Comparison of ENCODE assay signal across 11 cellular contexts in genomic region chr22:20435436-20436308, GRCh38. TPM values are rescaled to one million over a fixed set of nuclear protein-coding genes. Genes with fewer than 3 reads are reported as not detected.
DNase-seq lines count a peak whose midpoint lies in the region; ATAC-seq and TF ChIP-seq lines count a peak whose summit lies in the region.
"Had no signal": no experiment of that assay in that cellular context is flagged by ENCODE, and none has a peak within 500 bp of the region (broad histone marks: within the 10 kb centered on the region; RNA-seq: fewer than 3 reads in every experiment).

No MANE protein-coding gene starts in this region.

- in situ Hi-C loops in IMR-90 (cut with MboI; ENCODE audit: low sequenced_read_pairs) = no loop called here

- H3K4me1 Mint-ChIP-seq in nephron progenitor cell = peaks cover 36% of the 10 kb centered on the region

- H3K56ac ChIP-seq in IMR-90 (ENCODE audit: extremely low read depth, insufficient read depth, low read length) = peak overlapping the region; percentile 16; the same call in 1 of the 2 replicates

- no peak for TF ChIP-seq CTCF in A673 (conservative IDR thresholded peaks at IDR 0.05; ENCODE audit: low read depth, low read length)
- TF ChIP-seq CTCF in IMR-90 (conservative IDR thresholded peaks at IDR 0.05; ENCODE audit: low read depth, low read length) = no peak
- TF ChIP-seq CTCF in nephron progenitor cell (IDR thresholded peaks at IDR 0.05) = no peak

- H3K36me3 Mint-ChIP-seq in nephron progenitor cell (ENCODE audit: low read depth) = peaks cover 4% of the 10 kb centered on the region

- H3K36me3 ChIP-seq in A673 (ENCODE audit: insufficient read depth, low read length, poor library complexity, severe bottlenecking) (no peaks in the 10 kb centered on the region), IMR-90 (ENCODE audit: control insufficient read depth, insufficient read depth, low read length) (peaks cover 7% of the 10 kb centered on the region; the same call in 1 of the 2 replicates)

- peak overlapping the region; percentile 6 for H2BK20ac ChIP-seq in IMR-90 (ENCODE audit: low read depth, low read length)

- peak overlapping the region; percentile 79 for H4K91ac ChIP-seq in IMR-90 (ENCODE audit: insufficient read depth, low read depth, low read length)

- peak overlapping the region; percentile 93 for H3K4ac ChIP-seq in IMR-90 (ENCODE audit: low read depth, low read length)

- H3K23ac ChIP-seq in IMR-90 (ENCODE audit: low read depth, low read length) = peak overlapping the region; percentile 48

- H3K27me3 ChIP-seq in A673 (replicated peaks; ENCODE audit: insufficient read depth, low read depth, low read length, poor library complexity) (peaks cover 10% of the 10 kb centered on the region), IMR-90 (ENCODE audit: control insufficient read depth, insufficient read depth, low read length) (no peaks in the 10 kb centered on the region)

- POLR2A ChIA-PET in A673 (lab: Charles Lee; ENCODE audit: low non-redundant PET) (no interaction called here), IMR-90 (lab: Charles Lee; ENCODE audit: unreplicated experiment) (no interaction called here)

- peak overlapping the region; percentile 61 for H2BK120ac ChIP-seq in IMR-90 (ENCODE audit: low read depth, low read length)

- DNase-seq in A673 (ENCODE audit: low spot score) = no peak
- DNase-seq in IMR-90 = no peak
- peak; percentile 18 for DNase-seq in epidermal melanocyte (ENCODE audit: insufficient read length, low spot score)
- DNase-seq in nephron progenitor cell = no peak
- DNase-seq in activated CD4-positive, CD25-positive, alpha-beta regulatory T cell treated with anti-CD3 and anti-CD28 coated beads, Interleukin-2, amount 50 U/mL, for 72 hours = no peak
- DNase-seq in occipital lobe (lab: John Stamatoyannopoulos, UW) = no peak
- DNase-seq in NK-92 (lab: John Stamatoyannopoulos, UW; ENCODE audit: unreplicated experiment) = no peak
- no peak for DNase-seq in activated T-cell treated with anti-CD3 and anti-CD28 coated beads, Interleukin-2, amount 50 U/mL, for 48 hours
- DNase-seq: left colon, NCI-H2029 treated with DMSO at 0.1 percent for 48 hours had no signal

- TF ChIP-seq RAD21 in IMR-90 (IDR thresholded peaks at IDR 0.05; ENCODE audit: low read length) = no peak

- H3K14ac ChIP-seq in IMR-90 (replicated peaks; ENCODE audit: low read depth, low read length) = peak overlapping the region; percentile 72

- peak overlapping the region; percentile 49 for H3K4me3 ChIP-seq in A673 (ENCODE audit: low read depth, low read length, poor library complexity, severe bottlenecking)
- H3K4me3 ChIP-seq in IMR-90 (ENCODE audit: insufficient read depth, low read depth, low read length) = peak overlapping the region; percentile 90

- TF ChIP-seq POLR2A in IMR-90 (IDR thresholded peaks at IDR 0.05; ENCODE audit: low read depth, low read length) = no peak

- no peak for ATAC-seq in IMR-90 (ENCODE audit: low read depth)

- peak overlapping the region; percentile 99 for H2AK9ac ChIP-seq in IMR-90 (replicated peaks; ENCODE audit: low read depth, low read length, poor library complexity)

- 0 out of 3 replicates have a peak overlapping the region, but pooled peaks have one; percentile 1 for H2BK15ac ChIP-seq in IMR-90 (ENCODE audit: low read depth, low read length)

- peaks cover 29% of the 10 kb centered on the region for H3K9me1 ChIP-seq in IMR-90 (ENCODE audit: insufficient read depth, low read length)

- peaks cover 61% of the 10 kb centered on the region for H4K20me1 ChIP-seq in IMR-90 (ENCODE audit: insufficient read depth, low read length)

- H3K4me1 ChIP-seq in A673 (ENCODE audit: insufficient read depth, low read length, poor library complexity, severe bottlenecking) = peaks cover 9% of the 10 kb centered on the region
- H3K4me1 ChIP-seq in IMR-90 (ENCODE audit: control insufficient read depth, insufficient read depth, low read length) = peaks cover 24% of the 10 kb centered on the region

- H3K9me3 ChIP-seq in A673 (ENCODE audit: low read depth, low read length, poor library complexity, severe bottlenecking) = no peaks in the 10 kb centered on the region
- H3K9me3 ChIP-seq in IMR-90 (ENCODE audit: control insufficient read depth, insufficient read depth, low read length) = no peaks in the 10 kb centered on the region

- H3K79me1 ChIP-seq in IMR-90 (ENCODE audit: low read depth in 1 of 2, low read length in 2 of 2) = peaks cover 16 to 79% of the 10 kb centered on the region in 2 experiments; a peak in 3 of 4 replicates

- H2BK5ac ChIP-seq in IMR-90 (ENCODE audit: low read depth, low read length, poor library complexity, severe bottlenecking) = peak overlapping the region; percentile 66

- peak overlapping the region; percentile 93 for H3K4me2 ChIP-seq in IMR-90 (ENCODE audit: low read depth, low read length)

- H2AFZ ChIP-seq in IMR-90 (replicated peaks; ENCODE audit: low read length, poor library complexity) = peak overlapping the region; percentile 60

- peak overlapping the region; percentile 63 for H3K18ac ChIP-seq in IMR-90 (ENCODE audit: low read depth, low read length)

- intact Hi-C loops in A673 (cut with micrococcal nuclease; ENCODE audit: unreplicated experiment) = no loop called here
- intact Hi-C loops in IMR-90 (cut with micrococcal nuclease) = no loop called here

- H3K27me3 Mint-ChIP-seq in nephron progenitor cell (ENCODE audit: low read depth, poor library complexity) = peaks cover 84% of the 10 kb centered on the region

- no peak overlapping the region for H3K27ac ChIP-seq in A673 (ENCODE audit: low read depth, low read length, poor library complexity, severe bottlenecking)
- peak overlapping the region; percentile 69 for H3K27ac ChIP-seq in IMR-90 (ENCODE audit: insufficient read depth, low read length)

- H4K8ac ChIP-seq in IMR-90 (ENCODE audit: low read depth in 2 of 2, low read length in 2 of 2) = peak overlapping the region in 1 of 2 experiments; percentile 78; a peak in 1 of 4 replicates

- WGBS in IMR-90 (ENCODE audit: extremely low coverage in 2 of 2, insufficient read length in 1 of 2), 2 experiments = 25% methylated on average over 2 of the region's 12 CpGs; no CpG with 5 or more reads in 1 of the 2 experiments

- dilution Hi-C loops in IMR-90 (cut with HindIII; ENCODE audit: low sequenced_read_pairs, unreplicated experiment) = no loop called here

- H3K9ac ChIP-seq in IMR-90 (ENCODE audit: low read depth, low read length) = peak overlapping the region; percentile 72

- no peak overlapping the region for H3K27ac Mint-ChIP-seq in nephron progenitor cell
- H3K27ac Mint-ChIP-seq: T-helper 2 cell treated with Interferon-gamma antibody and Interleukin-4, amounts not matched to agents 5 μg/mL and 100 μg/mL, for 36 hours had no signal

- peak overlapping the region; percentile 56 for H3K4me3 Mint-ChIP-seq in nephron progenitor cell

- no peaks in the 10 kb centered on the region for H3K9me3 Mint-ChIP-seq in nephron progenitor cell
- H3K9me3 Mint-ChIP-seq: T-helper 2 cell treated with Interferon-gamma antibody and Interleukin-4, amounts not matched to agents 5 μg/mL and 100 μg/mL, for 36 hours had no signal

- H4K5ac ChIP-seq in IMR-90 (ENCODE audit: low read depth, low read length) = peak overlapping the region; percentile 66

- CTCF ChIA-PET in A673 (lab: Charles Lee) (no interaction called here), IMR-90 (lab: Yijun Ruan, JAX) (no interaction called here)

- H2AK5ac ChIP-seq in IMR-90 (ENCODE audit: low read depth, low read length) = peak overlapping the region; percentile 91

- BruUV-seq in A673 (replicated peaks; lab: Mats Ljungman, UMichigan) = no TSS peak
- BruUV-seq in IMR-90 (replicated peaks; lab: Mats Ljungman, UMichigan) = no TSS peak

TF ChIP-seq in IMR-90, 13 proteins besides CTCF, POLR2A, EP300 and RAD21:
- TF ChIP-seq FOS (IDR thresholded peaks at IDR 0.05; ENCODE audit: low read depth, low read length) = no peak
- TF ChIP-seq, protein P1, sequence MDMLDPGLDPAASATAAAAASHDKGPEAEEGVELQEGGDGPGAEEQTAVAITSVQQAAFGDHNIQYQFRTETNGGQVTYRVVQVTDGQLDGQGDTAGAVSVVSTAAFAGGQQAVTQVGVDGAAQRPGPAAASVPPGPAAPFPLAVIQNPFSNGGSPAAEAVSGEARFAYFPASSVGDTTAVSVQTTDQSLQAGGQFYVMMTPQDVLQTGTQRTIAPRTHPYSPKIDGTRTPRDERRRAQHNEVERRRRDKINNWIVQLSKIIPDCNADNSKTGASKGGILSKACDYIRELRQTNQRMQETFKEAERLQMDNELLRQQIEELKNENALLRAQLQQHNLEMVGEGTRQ (IDR thresholded peaks at IDR 0.05; ENCODE audit: low read depth, low read length) = no peak
- TF ChIP-seq, protein P2, sequence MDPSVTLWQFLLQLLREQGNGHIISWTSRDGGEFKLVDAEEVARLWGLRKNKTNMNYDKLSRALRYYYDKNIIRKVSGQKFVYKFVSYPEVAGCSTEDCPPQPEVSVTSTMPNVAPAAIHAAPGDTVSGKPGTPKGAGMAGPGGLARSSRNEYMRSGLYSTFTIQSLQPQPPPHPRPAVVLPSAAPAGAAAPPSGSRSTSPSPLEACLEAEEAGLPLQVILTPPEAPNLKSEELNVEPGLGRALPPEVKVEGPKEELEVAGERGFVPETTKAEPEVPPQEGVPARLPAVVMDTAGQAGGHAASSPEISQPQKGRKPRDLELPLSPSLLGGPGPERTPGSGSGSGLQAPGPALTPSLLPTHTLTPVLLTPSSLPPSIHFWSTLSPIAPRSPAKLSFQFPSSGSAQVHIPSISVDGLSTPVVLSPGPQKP (IDR thresholded peaks at IDR 0.05; ENCODE audit: borderline replicate concordance, low read depth, low read length) = no peak
TF ChIP-seq in IMR-90: peak in this region for 0.

RNA-seq across cellular contexts. Expression of gene SCARF2, which starts 2.0 kb away (rescaled TPM):
- total RNA-seq in A673 (2021) = 1.4 and 1.7 TPM in 2 replicates
- total RNA-seq in IMR-90 (2012; rRNA removed) = 3.4 and 4.2 TPM in 2 replicates
- polyA plus RNA-seq in IMR-90 (2012; rRNA removed) = 37.0 and 55.8 TPM in 2 replicates
- polyA plus RNA-seq in IMR-90 (2012; cell fraction: cytosol; rRNA removed) = 44.5 and 81.9 TPM in 2 replicates
- 68.1 and 248 TPM in 2 replicates for polyA plus RNA-seq in IMR-90 (2012; cell fraction: nucleus; rRNA removed; ENCODE audit: low replicate concordance)
- 1.7 TPM for total RNA-seq in occipital lobe

RNA-seq across cellular contexts. Expression of gene ZNF74, which starts 41.7 kb away (rescaled TPM):
- total RNA-seq in A673 (2021) = 37.2 and 37.7 TPM in 2 replicates
- 6.9 and 7.5 TPM in 2 replicates for total RNA-seq in IMR-90 (2012; rRNA removed)
- 8.4 TPM in 2 replicates for polyA plus RNA-seq in IMR-90 (2012; rRNA removed)
- polyA plus RNA-seq in IMR-90 (2012; cell fraction: cytosol; rRNA removed) = 5.9 and 10.0 TPM in 2 replicates
- 14.7 and 28.8 TPM in 2 replicates for polyA plus RNA-seq in IMR-90 (2012; cell fraction: nucleus; rRNA removed; ENCODE audit: low replicate concordance)
- 46.2 TPM for total RNA-seq in occipital lobe

RNA-seq across cellular contexts. Expression of gene KLHL22, which starts 59.9 kb away (rescaled TPM):
- total RNA-seq in A673 (2021) (36.2 and 46.3 TPM in 2 replicates), IMR-90 (2012; rRNA removed) (25.8 and 27.1 TPM in 2 replicates), occipital lobe (43.7 TPM)
- polyA plus RNA-seq in IMR-90 (2012; rRNA removed) = 28.7 and 30.1 TPM in 2 replicates
- 14.3 and 46.6 TPM in 2 replicates for polyA plus RNA-seq in IMR-90 (2012; cell fraction: cytosol; rRNA removed)
- 70.3 and 122 TPM in 2 replicates for polyA plus RNA-seq in IMR-90 (2012; cell fraction: nucleus; rRNA removed; ENCODE audit: low replicate concordance)
